Comparison of ENCODE assay signal across 9 cellular contexts in genomic region chr11:107549253-107549953, GRCh38. TPM values are rescaled to one million over a fixed set of nuclear protein-coding genes. Genes with fewer than 3 reads are reported as not detected.
DNase-seq lines count a peak whose midpoint lies in the region; ATAC-seq and TF ChIP-seq lines count a peak whose summit lies in the region.
"Had no signal": no experiment of that assay in that cellular context is flagged by ENCODE, and none has a peak within 500 bp of the region (broad histone marks: within the 10 kb centered on the region; RNA-seq: fewer than 3 reads in every experiment).

No MANE protein-coding gene starts in this region.

- TF ChIP-seq CTCF in adrenal gland (IDR thresholded peaks at IDR 0.05), result peak; percentile 70 to 88 (median 78)
- TF ChIP-seq CTCF in thoracic aorta (IDR thresholded peaks at IDR 0.05), result peak; percentile 75

- H3K4me1 ChIP-seq in GM23248 (ENCODE audit: insufficient read depth), result peaks cover 17% of the 10 kb centered on the region
- H3K4me1 ChIP-seq in adrenal gland (replicated peaks in 1 of 2), result peaks cover 12% of the 10 kb centered on the region in 2 donors
- H3K4me1 ChIP-seq in thoracic aorta (ENCODE audit: control insufficient read depth in 1 of 2, low read depth in 2 of 2), result no peaks in the 10 kb centered on the region

- H3K4me3 ChIP-seq in GM23248 (no peak overlapping the region), adrenal gland (no peak overlapping the region), thoracic aorta (no peak overlapping the region)

- 63 to 64% methylated on average over 6 of the region's 6 CpGs for WGBS in GM23248 (ENCODE audit: low coverage in 1 of 2, low lambda C conversion rate in 2 of 2, missing lambda C conversion rate in 2 of 2), 2 experiments
- WGBS in adrenal gland, 4 donors, result 61 to 67% (median 64%) methylated on average over 6 of the region's 6 CpGs

- intact Hi-C loops in adrenal gland (cut with DNase I), result no loop called here

- H3K9me3 ChIP-seq in GM23248 (ENCODE audit: low read depth) (no peaks in the 10 kb centered on the region), adrenal gland (replicated peaks in 1 of 3) (no peaks in the 10 kb centered on the region), thoracic aorta (no peaks in the 10 kb centered on the region)

- H3F3A ChIP-seq in GM23248 (ENCODE audit: insufficient read depth), result peaks cover 18% of the 10 kb centered on the region

- no peak overlapping the region for H2AFZ ChIP-seq in GM23248

- H3K4me2 ChIP-seq in GM23248 (ENCODE audit: unreplicated experiment), result no peak overlapping the region

- H4K20me1 ChIP-seq in GM23248 (ENCODE audit: insufficient read depth), result no peaks in the 10 kb centered on the region

- peaks cover 18% of the 10 kb centered on the region; the same call in 1 of the 2 replicates for H3K36me3 ChIP-seq in GM23248 (ENCODE audit: low read depth)
- peaks cover 0 to 18% of the 10 kb centered on the region in 2 donors for H3K36me3 ChIP-seq in adrenal gland (replicated peaks in 1 of 2)
- peaks cover 25% of the 10 kb centered on the region for H3K36me3 ChIP-seq in thoracic aorta

- peak; percentile 34 for DNase-seq in NCI-H82 (lab: John Stamatoyannopoulos, UW)
- no peak for DNase-seq in NCI-H82 treated with DMSO at 0.1 percent for 48 hours (lab: John Stamatoyannopoulos, UW; ENCODE audit: unreplicated experiment)
- DNase-seq in GM23248, result peak; percentile 61
- DNase-seq in NCI-H446 treated with DMSO at 0.1 percent for 48 hours (lab: John Stamatoyannopoulos, UW), result peak; percentile 8
- peak in 3 of 7 donors; percentile 16 to 37 (median 35) for DNase-seq in adrenal gland
- DNase-seq in iPS-NIHi7 (ENCODE audit: extremely low spot score), result peak; percentile 31
- DNase-seq in thoracic aorta (ENCODE audit: low spot score), result no peak
- DNase-seq in activated effector memory CD4-positive, alpha-beta T cell treated with Interleukin-2 at 50 U/mL for 16 hours, result no peak
- DNase-seq: activated naive CD8-positive, alpha-beta T cell treated with anti-CD3 and anti-CD28 coated beads, Interleukin-2, amount 10 ng/mL, durations not matched to agents 7 days and 5 days had no signal

- TF ChIP-seq POLR2A in adrenal gland (IDR thresholded peaks at IDR 0.05), result no peak

- ATAC-seq in thoracic aorta (ENCODE audit: insufficient number of reproducible peaks, low FRiP score, low read depth), result peak; percentile 60

- in situ Hi-C loops in GM23248 (cut with MboI), result no loop called here

- H3K27ac ChIP-seq in GM23248, result no peak overlapping the region
- H3K27ac ChIP-seq in adrenal gland, result no peak overlapping the region
- H3K27ac ChIP-seq in thoracic aorta, result no peak overlapping the region

- no peaks in the 10 kb centered on the region for H3K79me2 ChIP-seq in GM23248 (ENCODE audit: insufficient read depth)

- no peaks in the 10 kb centered on the region for H3K9me2 ChIP-seq in GM23248 (ENCODE audit: insufficient read depth)

- no peak overlapping the region for H3K9ac ChIP-seq in GM23248

- H3K27me3 ChIP-seq in GM23248 (replicated peaks; ENCODE audit: insufficient read depth) (no peaks in the 10 kb centered on the region), adrenal gland (no peaks in the 10 kb centered on the region), thoracic aorta (replicated peaks; ENCODE audit: insufficient read depth) (no peaks in the 10 kb centered on the region)

RNA-seq across cellular contexts. Expression of gene ALKBH8, which starts 16.1 kb away (rescaled TPM):
- 10.7 and 14.0 TPM in 2 replicates for total RNA-seq in GM23248 (2014; rRNA removed; shearing (Covaris generic))
- polyA plus RNA-seq in GM23248 (2016; fragmentation: Nextera tagmentation; extraction: Ambion mirVana) (6.6 and 6.8 TPM in 2 replicates), adrenal gland (1 to 10 TPM; 2.5 to 9.5 (median 5.0) TPM)
- total RNA-seq in adrenal gland (1 to 10 TPM; 2.5 to 8.9 (median 5.5) TPM), thoracic aorta (10 to 100 TPM; 10.6 to 16.8 TPM)

RNA-seq across cellular contexts. Expression of gene ELMOD1, which starts 41.5 kb away (rescaled TPM):
- 0.76 TPM in 1 of 2 replicates, not detected in the other for total RNA-seq in GM23248 (2014; rRNA removed; shearing (Covaris generic))
- polyA plus RNA-seq in GM23248 (2016; fragmentation: Nextera tagmentation; extraction: Ambion mirVana) (0.32 and 0.51 TPM in 2 replicates), adrenal gland (under 1 TPM; 0.32 to 0.70 (median 0.64) TPM)
- total RNA-seq in adrenal gland (1 to 10 TPM in 3 of 8 donors, under 1 TPM in 3, not detected in 2; 0.23 to 8.5 (median 0.99) TPM), thoracic aorta (1 to 10 TPM in 1 of 2 donors, not detected in 1; 3.2 TPM)
- total RNA-seq: activated naive CD8-positive, alpha-beta T cell treated with anti-CD3 and anti-CD28 coated beads, Interleukin-2, amount 10 ng/mL, durations not matched to agents 7 days and 5 days had no signal

Comparison
In these comparisons a context has a peak if more than half of its experiments do, and no peak if none do; other contexts are left out.
1. DNase-seq: peak in NCI-H82 (single experiment), GM23248 (single experiment), NCI-H446 treated with DMSO at 0.1 percent for 48 hours (single experiment) and iPS-NIHi7 (single experiment); none in NCI-H82 treated with DMSO at 0.1 percent for 48 hours (single experiment), thoracic aorta (single experiment) and activated effector memory CD4-positive, alpha-beta T cell treated with Interleukin-2 at 50 U/mL for 16 hours (single experiment).